Comparison of ENCODE assay signal across 11 cellular contexts in the genomic region with DNA sequence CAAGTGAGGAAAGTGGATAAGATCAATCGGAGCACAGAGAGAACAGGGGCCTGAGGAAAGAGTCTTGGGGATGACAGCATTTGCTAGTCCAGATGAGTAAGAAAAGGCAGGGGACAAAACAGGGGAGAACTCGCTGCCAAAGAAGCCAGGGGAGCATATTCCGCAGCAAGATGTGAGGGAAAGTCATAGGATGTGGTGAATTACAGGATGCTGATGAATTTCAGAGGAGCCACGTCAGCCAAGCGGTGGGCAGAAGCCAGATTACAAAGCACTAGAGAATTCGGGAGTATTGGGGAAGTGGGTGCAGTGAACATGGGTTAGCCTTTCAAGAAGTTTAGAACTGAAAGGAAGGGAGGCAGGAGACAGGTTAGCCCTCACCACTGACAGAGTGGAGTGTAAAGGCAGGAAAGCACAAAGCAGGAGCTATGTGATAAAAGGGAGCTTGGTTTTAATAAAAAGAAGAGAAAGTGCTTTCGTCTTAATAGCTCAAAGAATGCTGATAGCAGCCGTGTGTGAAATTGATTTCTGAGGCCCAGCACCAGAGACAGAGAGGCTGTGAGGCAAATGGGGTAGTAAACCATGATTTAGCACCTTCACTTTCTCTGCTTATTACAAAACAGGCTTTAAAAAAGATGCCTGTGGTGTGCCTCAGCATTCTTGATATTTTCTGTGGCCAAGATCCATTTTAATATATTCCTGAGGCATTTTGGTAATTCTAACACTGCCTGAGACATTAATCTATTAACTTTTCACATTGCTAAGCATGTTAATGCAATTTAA. TPM values are rescaled to one million over a fixed set of nuclear protein-coding genes. Genes with fewer than 3 reads are reported as not detected.
DNase-seq lines count a peak whose midpoint lies in the region; ATAC-seq, FAIRE-seq and TF ChIP-seq lines count a peak whose summit lies in the region.
"Had no signal": no experiment of that assay in that cellular context is flagged by ENCODE, and none has a peak within 500 bp of the region (broad histone marks: within the 10 kb centered on the region; RNA-seq: fewer than 3 reads in every experiment).

No MANE protein-coding gene starts in this region.

- peak; percentile 49 for FAIRE-seq in HTR-8/SVneo (lab: Jason Lieb, UNC)
- no peak for FAIRE-seq in kidney (lab: Jason Lieb, UNC)
- FAIRE-seq: endometrium had no signal

- peak; percentile 36 for DNase-seq in HTR-8/SVneo (ENCODE audit: insufficient read length, low spot score)
- peak; percentile 99 for DNase-seq in astrocyte of the cerebellum (ENCODE audit: low read depth)
- peak; percentile 32 for DNase-seq in kidney
- DNase-seq in suprapubic skin (ENCODE audit: low spot score in 2 of 2) = peak in 1 of 2 donors; percentile 75
- DNase-seq in NCI-H2196 (lab: John Stamatoyannopoulos, UW; ENCODE audit: unreplicated experiment) = no peak
- DNase-seq: KG1 had no signal

- H3K4me3 ChIP-seq in astrocyte of the cerebellum (ENCODE audit: low read depth, low read length) (peak overlapping the region; percentile 20), kidney (ENCODE audit: low read length in 2 of 2) (no peak overlapping the region), suprapubic skin (no peak overlapping the region)
- H3K4me3 ChIP-seq: HAP-1 had no signal

- in situ Hi-C loops in astrocyte of the cerebellum (cut with HindIII; ENCODE audit: low sequenced_read_pairs) = no loop called here

- H3K4me1 ChIP-seq in kidney (ENCODE audit: control insufficient read depth in 1 of 2, insufficient read depth in 1 of 2, low read depth in 1 of 2, low read length in 2 of 2) (no peaks in the 10 kb centered on the region), suprapubic skin (peaks cover 5% of the 10 kb centered on the region)

- TF ChIP-seq EP300 in suprapubic skin (IDR thresholded peaks at IDR 0.05) = no peak

- H3K36me3 ChIP-seq in kidney (ENCODE audit: control insufficient read depth in 1 of 2, insufficient read depth in 2 of 2, low read length in 2 of 2) (no peaks in the 10 kb centered on the region), suprapubic skin (no peaks in the 10 kb centered on the region)
- H3K36me3 ChIP-seq: HAP-1 had no signal

- H3K27ac ChIP-seq in kidney (ENCODE audit: low read depth in 2 of 2, low read length in 2 of 2) (peak overlapping the region in 1 of 2 donors; percentile 41), suprapubic skin (peak overlapping the region; percentile 81)

- no peaks in the 10 kb centered on the region for H3K27me3 ChIP-seq in suprapubic skin

- 51% methylated on average over 8 of the region's 8 CpGs for WGBS in suprapubic skin

- TF ChIP-seq CTCF in astrocyte of the cerebellum (IDR thresholded peaks at IDR 0.05; ENCODE audit: low read depth, low read length, missing control alignments) (no peak), kidney (IDR thresholded peaks at IDR 0.05; ENCODE audit: borderline replicate concordance, extremely low read depth, insufficient read depth) (no peak), suprapubic skin (IDR thresholded peaks at IDR 0.05) (no peak)

- intact Hi-C loops in kidney (cut with DNase I) = no loop called here

- H3K9ac ChIP-seq in kidney (ENCODE audit: low read length in 2 of 2) = no peak overlapping the region

- H3K9me3 ChIP-seq in kidney (ENCODE audit: control insufficient read depth in 1 of 2, low read length in 2 of 2) (no peaks in the 10 kb centered on the region), suprapubic skin (no peaks in the 10 kb centered on the region)
- H3K9me3 ChIP-seq: HAP-1 had no signal

- TF ChIP-seq POLR2A in suprapubic skin (IDR thresholded peaks at IDR 0.05) = no peak

- ATAC-seq in HG03439 (IDR thresholded peaks at IDR 0.05; ENCODE audit: unreplicated experiment) = no peak
- no peak for ATAC-seq in GM19023 (IDR thresholded peaks at IDR 0.05; ENCODE audit: unreplicated experiment)
- no peak for ATAC-seq in HG03432 (IDR thresholded peaks at IDR 0.05; ENCODE audit: unreplicated experiment)

RNA-seq across cellular contexts. Expression of a gene that starts 16.8 kb away (rescaled TPM):
- 27.3 TPM for total RNA-seq in kidney
- polyA plus RNA-seq in kidney (ENCODE audit: insufficient read depth, low read depth, low replicate concordance) = 3.0 TPM
- total RNA-seq in suprapubic skin = 1 to 10 TPM in 3 of 4 donors, under 1 TPM in 1; 0.32 to 2.3 (median 1.3) TPM
